ENCODE assay signal across 22 cellular contexts in the genomic region with DNA sequence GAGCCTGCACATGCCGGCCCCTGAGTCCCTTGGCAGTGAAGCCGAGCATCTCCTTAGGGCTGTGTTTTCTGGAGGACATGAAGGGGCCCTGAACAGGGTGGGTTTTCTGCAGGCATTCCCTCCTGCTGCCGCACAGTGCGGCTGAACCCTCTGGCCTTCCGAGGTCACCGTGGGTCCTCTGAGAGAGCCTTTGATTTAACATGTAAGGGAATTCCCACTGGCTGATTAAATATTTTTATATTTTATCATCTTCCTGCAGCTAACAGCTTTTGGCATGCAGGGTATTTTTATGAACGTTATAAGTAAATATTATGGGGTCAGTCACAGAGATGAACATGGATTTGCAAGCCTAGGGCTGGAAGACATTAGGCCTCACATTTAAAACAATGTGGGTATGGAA.
DNase-seq lines count a peak whose midpoint lies in the region; ATAC-seq, FAIRE-seq and TF ChIP-seq lines count a peak whose summit lies in the region.
"Had no signal": no experiment of that assay in that cellular context is flagged by ENCODE, and none has a peak within 500 bp of the region (broad histone marks: within the 10 kb centered on the region; RNA-seq: fewer than 3 reads in every experiment).

No MANE protein-coding gene starts in this region.

- no peaks in the 10 kb centered on the region for H3K36me3 Mint-ChIP-seq in osteocyte (ENCODE audit: unreplicated experiment)
- H3K36me3 Mint-ChIP-seq: activated CD4-positive, alpha-beta memory T cell treated with anti-CD3 and anti-CD28 coated beads for 36 hours; activated naive CD4-positive, alpha-beta T cell treated with anti-CD3 and anti-CD28 coated beads, Interleukin-2, amount 50 U/mL, for 72 hours; T-cell had no signal

- H3K9me3 ChIP-seq in suprapubic skin = no peaks in the 10 kb centered on the region
- H3K9me3 ChIP-seq: psoas muscle, vagina had no signal

- H3K9me3 Mint-ChIP-seq in osteocyte (ENCODE audit: unreplicated experiment) = no peaks in the 10 kb centered on the region
- H3K9me3 Mint-ChIP-seq: activated CD4-positive, alpha-beta memory T cell treated with anti-CD3 and anti-CD28 coated beads for 36 hours; activated naive CD4-positive, alpha-beta T cell treated with anti-CD3 and anti-CD28 coated beads, Interleukin-2, amount 50 U/mL, for 72 hours; activated T-cell treated with anti-CD3 and anti-CD28 coated beads, Interleukin-2, amount 50 U/mL, for 4 hours; naive thymus-derived CD4-positive, alpha-beta T cell; stimulated activated naive CD8-positive, alpha-beta T cell treated with anti-CD3 and anti-CD28 coated beads, Interleukin-15, amount 100 ng/mL, for 72 hours; T-cell had no signal

- H3K4me3 ChIP-seq in suprapubic skin = no peak overlapping the region
- H3K4me3 ChIP-seq: GM12878, lung, psoas muscle, vagina had no signal

- TF ChIP-seq CTCF in osteocyte (IDR thresholded peaks at IDR 0.05) = no peak
- no peak for TF ChIP-seq CTCF in suprapubic skin (IDR thresholded peaks at IDR 0.05)

- no peak for TF ChIP-seq EP300 in suprapubic skin (IDR thresholded peaks at IDR 0.05)

- no peaks in the 10 kb centered on the region for H3K27me3 Mint-ChIP-seq in osteocyte (ENCODE audit: unreplicated experiment)
- H3K27me3 Mint-ChIP-seq: stimulated activated naive CD8-positive, alpha-beta T cell treated with anti-CD3 and anti-CD28 coated beads, Interleukin-15, amount 100 ng/mL, for 72 hours; T-cell had no signal

- no peak for FAIRE-seq in RCC 7860 (lab: Jason Lieb, UNC)
- FAIRE-seq: bronchial epithelial cell, GM12878, HTR-8/SVneo had no signal

- no peak for TF ChIP-seq POLR2A in suprapubic skin (IDR thresholded peaks at IDR 0.05)

- peak overlapping the region; percentile 77 for H3K27ac Mint-ChIP-seq in osteocyte (ENCODE audit: unreplicated experiment)
- H3K27ac Mint-ChIP-seq: activated CD4-positive, alpha-beta memory T cell treated with anti-CD3 and anti-CD28 coated beads for 36 hours; activated naive CD4-positive, alpha-beta T cell treated with anti-CD3 and anti-CD28 coated beads, Interleukin-2, amount 50 U/mL, for 72 hours; stimulated activated naive CD8-positive, alpha-beta T cell treated with anti-CD3 and anti-CD28 coated beads, Interleukin-15, amount 100 ng/mL, for 72 hours; T-cell had no signal

- H3K4me3 Mint-ChIP-seq in osteocyte (ENCODE audit: unreplicated experiment) = no peak overlapping the region
- H3K4me3 Mint-ChIP-seq: activated CD4-positive, alpha-beta memory T cell treated with anti-CD3 and anti-CD28 coated beads for 36 hours; activated T-cell treated with anti-CD3 and anti-CD28 coated beads, Interleukin-2, amount 50 U/mL, for 4 hours; naive thymus-derived CD4-positive, alpha-beta T cell; stimulated activated naive CD8-positive, alpha-beta T cell treated with anti-CD3 and anti-CD28 coated beads, Interleukin-15, amount 100 ng/mL, for 72 hours; T-cell had no signal

- H3K4me1 Mint-ChIP-seq in osteocyte (ENCODE audit: unreplicated experiment) = peaks cover 28% of the 10 kb centered on the region
- H3K4me1 Mint-ChIP-seq: stimulated activated naive CD8-positive, alpha-beta T cell treated with anti-CD3 and anti-CD28 coated beads, Interleukin-15, amount 100 ng/mL, for 72 hours had no signal

- H3K27me3 ChIP-seq in suprapubic skin = no peaks in the 10 kb centered on the region
- H3K27me3 ChIP-seq: vagina had no signal

- H3K27ac ChIP-seq in suprapubic skin = no peak overlapping the region
- H3K27ac ChIP-seq: psoas muscle, vagina, WERI-Rb-1 had no signal

- H3K4me1 ChIP-seq in suprapubic skin = peaks cover 6% of the 10 kb centered on the region
- H3K4me1 ChIP-seq: psoas muscle had no signal

- DNase-seq in EH (ENCODE audit: low read depth) (peak; percentile 65), RCC 7860 (ENCODE audit: low spot score) (peak; percentile 36), fibroblast of peridontal ligament (ENCODE audit: extremely low read depth) (peak; percentile 14), osteocyte (ENCODE audit: extremely low spot score, unreplicated experiment) (no peak), hepatic stellate cell (ENCODE audit: low spot score) (no peak), suprapubic skin (ENCODE audit: low spot score in 2 of 2) (no peak), NCI-H2081 treated with DMSO at 0.1 percent for 48 hours (lab: John Stamatoyannopoulos, UW) (no peak)
- DNase-seq in stimulated activated naive CD8-positive, alpha-beta T cell treated with anti-CD3 and anti-CD28 coated beads, Interleukin-15, Interleukin-2, amounts not matched to agents 100 U/mL and 50 U/mL, for 24 hours = no peak
- DNase-seq: activated CD4-positive, alpha-beta memory T cell treated with anti-CD3 and anti-CD28 coated beads for 36 hours; activated T-cell treated with anti-CD3 and anti-CD28 coated beads, Interleukin-2, amount 50 U/mL, for 4 hours; naive thymus-derived CD4-positive, alpha-beta T cell; psoas muscle; stimulated activated CD4-positive, alpha-beta T cell treated with anti-CD3 and anti-CD28 coated beads, Interleukin-15, amount 100 ng/mL, for 24 hours; stimulated activated naive CD8-positive, alpha-beta T cell treated with anti-CD3 and anti-CD28 coated beads, Interleukin-15, amount 100 ng/mL, for 72 hours; T-cell; WERI-Rb-1 had no signal

- no peaks in the 10 kb centered on the region for H3K36me3 ChIP-seq in suprapubic skin
- H3K36me3 ChIP-seq: vagina, WERI-Rb-1 had no signal

- no peak for ATAC-seq in stimulated activated naive CD8-positive, alpha-beta T cell treated with anti-CD3 and anti-CD28 coated beads, Interleukin-15, Interleukin-2, amounts not matched to agents 100 U/mL and 50 U/mL, for 24 hours
- ATAC-seq: activated naive CD4-positive, alpha-beta T cell treated with anti-CD3 and anti-CD28 coated beads, Interleukin-2, amount 50 U/mL, for 72 hours; activated T-cell treated with anti-CD3 and anti-CD28 coated beads, Interleukin-2, amount 50 U/mL, for 4 hours; GM12878; naive thymus-derived CD4-positive, alpha-beta T cell; stimulated activated naive CD8-positive, alpha-beta T cell treated with anti-CD3 and anti-CD28 coated beads, Interleukin-15, amount 100 ng/mL, for 72 hours; T-cell had no signal

- 46% methylated on average over 7 of the region's 7 CpGs for WGBS in suprapubic skin

Comparison
In these comparisons a context has a peak if more than half of its experiments do, and no peak if none do; other contexts are left out.
1. DNase-seq: peak in EH (single experiment), RCC 7860 (single experiment) and fibroblast of peridontal ligament (single experiment); none in osteocyte (single experiment), hepatic stellate cell (single experiment), suprapubic skin (0 of 2), NCI-H2081 treated with DMSO at 0.1 percent for 48 hours (single experiment) and stimulated activated naive CD8-positive, alpha-beta T cell treated with anti-CD3 and anti-CD28 coated beads, Interleukin-15, Interleukin-2, amounts not matched to agents 100 U/mL and 50 U/mL, for 24 hours (single experiment).